In the genomic region with DNA sequence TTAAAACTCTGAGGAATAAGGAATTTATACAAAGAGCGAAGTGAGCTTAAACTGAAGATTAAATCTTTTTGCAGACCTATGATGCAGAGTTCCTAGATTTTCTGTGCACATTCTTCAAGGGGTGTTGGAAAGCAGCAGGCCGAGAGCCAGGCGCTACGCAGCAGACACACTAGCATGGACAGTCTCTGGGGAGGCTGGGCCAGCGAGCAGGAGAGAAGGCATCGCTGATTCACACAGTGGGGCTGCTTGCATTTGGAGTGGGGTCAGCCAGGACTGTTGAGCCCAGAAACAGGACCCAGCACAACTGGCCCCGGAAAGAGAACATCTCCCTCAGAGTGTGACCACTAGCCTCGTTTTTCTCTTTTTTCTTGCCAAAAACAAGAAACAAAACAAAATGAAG, we compare ENCODE assay signal across 23 cellular contexts.
"Had no signal": no experiment of that assay in that cellular context is flagged by ENCODE, and none has a peak within 500 bp of the region (broad histone marks: within the 10 kb centered on the region; RNA-seq: fewer than 3 reads in every experiment).

No MANE protein-coding gene starts in this region.

- H3K36me3 ChIP-seq: left lung, prostate gland, spleen, thoracic aorta, tibial nerve, vagina had no signal

- H3K9me3 Mint-ChIP-seq: effector memory CD8-positive, alpha-beta T cell; nephron; stimulated activated memory B cell treated with anti-CD40 and anti-IgM and Interleukin-4, amounts not matched to agents 10 μg/mL and 1 μg/mL and 100 μg/mL, for 72 hours had no signal

- DNase-seq: dermis blood vessel endothelial cell; effector memory CD8-positive, alpha-beta T cell; erythroblast; left cardiac atrium; left lung; mammary epithelial cell; mesendoderm; midbrain; naive thymus-derived CD4-positive, alpha-beta T cell; nucleus accumbens; right cardiac atrium; spleen; stimulated activated CD4-positive, alpha-beta T cell treated with anti-CD3 and anti-CD28 coated beads, Interleukin-4, amount 100 ng/mL, for 4 hours had no signal

- H3K4me3 Mint-ChIP-seq: effector memory CD8-positive, alpha-beta T cell; naive thymus-derived CD4-positive, alpha-beta T cell; nephron; stimulated activated memory B cell treated with anti-CD40 and anti-IgM and Interleukin-4, amounts not matched to agents 10 μg/mL and 1 μg/mL and 100 μg/mL, for 72 hours; stimulated activated naive CD8-positive, alpha-beta T cell treated with anti-CD3 and anti-CD28 coated beads, Interleukin-15, Interleukin-2, amounts not matched to agents 100 ng/mL and 50 ng/mL, for 24 hours had no signal

- H3K4me3 ChIP-seq: coronary artery, hepatocyte, left lung, prostate gland, skin epidermis, spleen, thoracic aorta, tibial nerve, vagina had no signal

- H3K36me3 Mint-ChIP-seq: naive thymus-derived CD4-positive, alpha-beta T cell; stimulated activated memory B cell treated with anti-CD40 and anti-IgM and Interleukin-4, amounts not matched to agents 10 μg/mL and 1 μg/mL and 100 μg/mL, for 72 hours had no signal

- H3K79me2 ChIP-seq: hepatocyte had no signal

- H3K9me3 ChIP-seq: left lung, prostate gland, spleen, thoracic aorta, tibial nerve, vagina had no signal

- H3K27ac Mint-ChIP-seq: effector memory CD8-positive, alpha-beta T cell; naive thymus-derived CD4-positive, alpha-beta T cell; stimulated activated memory B cell treated with anti-CD40 and anti-IgM and Interleukin-4, amounts not matched to agents 10 μg/mL and 1 μg/mL and 100 μg/mL, for 72 hours; stimulated activated naive CD8-positive, alpha-beta T cell treated with anti-CD3 and anti-CD28 coated beads, Interleukin-15, Interleukin-2, amounts not matched to agents 100 ng/mL and 50 ng/mL, for 24 hours had no signal

- H3K4me1 Mint-ChIP-seq: naive thymus-derived CD4-positive, alpha-beta T cell; stimulated activated memory B cell treated with anti-CD40 and anti-IgM and Interleukin-4, amounts not matched to agents 10 μg/mL and 1 μg/mL and 100 μg/mL, for 72 hours had no signal

- H3K27me3 ChIP-seq: hepatocyte, left lung, spleen, tibial nerve, vagina had no signal

- ATAC-seq: effector memory CD8-positive, alpha-beta T cell; left cardiac atrium; left lung; naive thymus-derived CD4-positive, alpha-beta T cell; right cardiac atrium; stimulated activated memory B cell treated with anti-CD40 and anti-IgM and Interleukin-4, amounts not matched to agents 10 μg/mL and 1 μg/mL and 100 μg/mL, for 72 hours had no signal

- H3K27ac ChIP-seq: coronary artery, hepatocyte, left lung, prostate gland, skin epidermis, spleen, thoracic aorta, tibial nerve, vagina had no signal

- H2AFZ ChIP-seq: hepatocyte had no signal

- H3K4me1 ChIP-seq: left lung, prostate gland, vagina had no signal

- H3K4me2 ChIP-seq: hepatocyte had no signal

- H3K27me3 Mint-ChIP-seq: stimulated activated memory B cell treated with anti-CD40 and anti-IgM and Interleukin-4, amounts not matched to agents 10 μg/mL and 1 μg/mL and 100 μg/mL, for 72 hours; stimulated activated naive CD8-positive, alpha-beta T cell treated with anti-CD3 and anti-CD28 coated beads, Interleukin-15, Interleukin-2, amounts not matched to agents 100 ng/mL and 50 ng/mL, for 24 hours had no signal
